In genomic region chr16:89855301-89855945, GRCh38 we compare ENCODE assay signal across 23 cellular contexts. TPM values are rescaled to one million over a fixed set of nuclear protein-coding genes. Genes with fewer than 3 reads are reported as not detected.
DNase-seq lines count a peak whose midpoint lies in the region; ATAC-seq and TF ChIP-seq lines count a peak whose summit lies in the region.
"Had no signal": no experiment of that assay in that cellular context is flagged by ENCODE, and none has a peak within 500 bp of the region (broad histone marks: within the 10 kb centered on the region; RNA-seq: fewer than 3 reads in every experiment).

No MANE protein-coding gene starts in this region.

- H2AFZ ChIP-seq in neuronal stem cell (ENCODE audit: low read length), result no peak overlapping the region

- H4K91ac ChIP-seq in neuronal stem cell (ENCODE audit: low read depth, low read length, poor library complexity), result no peak overlapping the region

- H3K4me1 Mint-ChIP-seq in stimulated activated naive CD8-positive, alpha-beta T cell treated with anti-CD3 and anti-CD28 coated beads, Interleukin-15, amount 100 ng/mL, for 72 hours, result peaks cover 1% of the 10 kb centered on the region
- no peaks in the 10 kb centered on the region for H3K4me1 Mint-ChIP-seq in Calu3 (ENCODE audit: low read depth, unreplicated experiment)
- H3K4me1 Mint-ChIP-seq: B cell; CD4-positive, CD25-positive, alpha-beta regulatory T cell had no signal

- H3K23ac ChIP-seq in neuronal stem cell (ENCODE audit: low read depth, low read length, poor library complexity), result peak overlapping the region; percentile 55

- H2BK15ac ChIP-seq in neuronal stem cell (ENCODE audit: low read length), result no peak overlapping the region

- H3K27me3 Mint-ChIP-seq in stimulated activated naive CD8-positive, alpha-beta T cell treated with anti-CD3 and anti-CD28 coated beads, Interleukin-15, amount 100 ng/mL, for 72 hours, result no peaks in the 10 kb centered on the region
- no peaks in the 10 kb centered on the region for H3K27me3 Mint-ChIP-seq in Calu3 (ENCODE audit: unreplicated experiment)
- H3K27me3 Mint-ChIP-seq: B cell had no signal

- H2BK5ac ChIP-seq in neuronal stem cell (ENCODE audit: low read length), result no peak overlapping the region

- H3K36me3 Mint-ChIP-seq in Calu3 (ENCODE audit: insufficient read depth, unreplicated experiment), result peaks cover 33% of the 10 kb centered on the region
- H3K36me3 Mint-ChIP-seq: CD4-positive, CD25-positive, alpha-beta regulatory T cell had no signal

- no peak overlapping the region for H2BK12ac ChIP-seq in neuronal stem cell (ENCODE audit: low read length)

- H3K36me3 ChIP-seq in neuronal stem cell (replicated peaks in 1 of 2; ENCODE audit: control insufficient read depth in 2 of 2, insufficient read depth in 2 of 2, low read length in 2 of 2), result peaks cover 5 to 51% of the 10 kb centered on the region in 2 donors
- H3K36me3 ChIP-seq: MG63 had no signal

- H3K79me1 ChIP-seq in neuronal stem cell (ENCODE audit: low read depth, low read length), result no peaks in the 10 kb centered on the region

- BruUV-seq in Calu3 (replicated peaks; lab: Mats Ljungman, UMichigan), result no TSS peak

- H2AK5ac ChIP-seq in neuronal stem cell (ENCODE audit: low read depth, low read length), result no peak overlapping the region

- H3K4me3 ChIP-seq in neuronal stem cell (ENCODE audit: low read length in 2 of 2), result no peak overlapping the region
- H3K4me3 ChIP-seq: MG63 had no signal

- peak; percentile 35 for ATAC-seq in stimulated activated naive CD8-positive, alpha-beta T cell treated with anti-CD3 and anti-CD28 coated beads, Interleukin-15, amount 100 ng/mL, for 72 hours
- no peak for ATAC-seq in stimulated activated naive CD8-positive, alpha-beta T cell treated with anti-CD3 and anti-CD28 coated beads, Interleukin-15, Interleukin-2, amounts not matched to agents 100 U/mL and 50 U/mL, for 24 hours
- peak; percentile 29 for ATAC-seq in esophagus mucosa
- ATAC-seq: Panc1 had no signal

- H3K27ac Mint-ChIP-seq in stimulated activated naive CD8-positive, alpha-beta T cell treated with anti-CD3 and anti-CD28 coated beads, Interleukin-15, amount 100 ng/mL, for 72 hours, result no peak overlapping the region
- no peak overlapping the region for H3K27ac Mint-ChIP-seq in Calu3 (ENCODE audit: unreplicated experiment)
- H3K27ac Mint-ChIP-seq: B cell; CD4-positive, CD25-positive, alpha-beta regulatory T cell; H9 had no signal

- peak overlapping the region; percentile 72 for H3K9ac ChIP-seq in neuronal stem cell (ENCODE audit: low read depth, low read length, poor library complexity)

- H3K18ac ChIP-seq in neuronal stem cell (ENCODE audit: low read length), result peak overlapping the region; percentile 19

- no peak for DNase-seq in stimulated activated naive CD8-positive, alpha-beta T cell treated with anti-CD3 and anti-CD28 coated beads, Interleukin-15, amount 100 ng/mL, for 72 hours
- DNase-seq in stimulated activated naive CD8-positive, alpha-beta T cell treated with anti-CD3 and anti-CD28 coated beads, Interleukin-15, Interleukin-2, amounts not matched to agents 100 U/mL and 50 U/mL, for 24 hours, result no peak
- no peak for DNase-seq in neuronal stem cell (ENCODE audit: low spot score)
- no peak for DNase-seq in Calu3
- no peak for DNase-seq in NCI-H187 treated with DMSO at 0.1 percent for 48 hours (lab: John Stamatoyannopoulos, UW)
- DNase-seq in NCI-H1694 treated with DMSO at 0.1 percent for 48 hours (lab: John Stamatoyannopoulos, UW), result no peak
- DNase-seq: CD4-positive, CD25-positive, alpha-beta regulatory T cell; DMS53; H9; IMR-90; KG1; MG63; NCI-H1105 treated with DMSO at 0.1 percent for 48 hours; NCI-H146; NCI-H2029 treated with DMSO at 0.1 percent for 48 hours; NCI-H2227 treated with DMSO at 0.1 percent for 48 hours; NCI-H526 treated with DMSO at 0.1 percent for 48 hours; SHP77 had no signal

- no peaks in the 10 kb centered on the region for H3K9me3 ChIP-seq in neuronal stem cell (replicated peaks in 1 of 2; ENCODE audit: control insufficient read depth in 2 of 2, insufficient read depth in 1 of 2, low read depth in 1 of 2, low read length in 2 of 2)
- H3K9me3 ChIP-seq: MG63 had no signal

- no peaks in the 10 kb centered on the region for H3K4me1 ChIP-seq in neuronal stem cell (ENCODE audit: control insufficient read depth in 2 of 2, insufficient read depth in 1 of 2, low read depth in 1 of 2, low read length in 2 of 2)

- H4K8ac ChIP-seq in neuronal stem cell (ENCODE audit: low read depth, low read length), result no peak overlapping the region

- H3K4me2 ChIP-seq in neuronal stem cell (ENCODE audit: insufficient read depth, low read length, poor library complexity, severe bottlenecking), result no peak overlapping the region

- no peak overlapping the region for H2BK120ac ChIP-seq in neuronal stem cell (ENCODE audit: low read depth, low read length)

- no peak overlapping the region for H3K27ac ChIP-seq in neuronal stem cell (replicated peaks; ENCODE audit: low read length)
- H3K27ac ChIP-seq: 22Rv1, RWPE1 had no signal

- no peak for TF ChIP-seq CTCF in Calu3 (IDR thresholded peaks at IDR 0.05; ENCODE audit: unreplicated experiment)

- H3K27me3 ChIP-seq in neuronal stem cell (ENCODE audit: control insufficient read depth in 3 of 3, insufficient read depth in 3 of 3, low read depth in 1 of 3, low read length in 3 of 3), result no peaks in the 10 kb centered on the region
- H3K27me3 ChIP-seq: MG63 had no signal

- no peak overlapping the region for H3K14ac ChIP-seq in neuronal stem cell (ENCODE audit: low read length)

- no peak overlapping the region for H3K4me3 Mint-ChIP-seq in stimulated activated naive CD8-positive, alpha-beta T cell treated with anti-CD3 and anti-CD28 coated beads, Interleukin-15, amount 100 ng/mL, for 72 hours
- H3K4me3 Mint-ChIP-seq in Calu3 (ENCODE audit: low read depth, unreplicated experiment), result no peak overlapping the region
- H3K4me3 Mint-ChIP-seq: B cell; CD4-positive, CD25-positive, alpha-beta regulatory T cell; H9 had no signal

- H3K9me3 Mint-ChIP-seq in stimulated activated naive CD8-positive, alpha-beta T cell treated with anti-CD3 and anti-CD28 coated beads, Interleukin-15, amount 100 ng/mL, for 72 hours, result no peaks in the 10 kb centered on the region
- no peaks in the 10 kb centered on the region for H3K9me3 Mint-ChIP-seq in Calu3 (ENCODE audit: low read depth, unreplicated experiment)
- H3K9me3 Mint-ChIP-seq: CD4-positive, CD25-positive, alpha-beta regulatory T cell; H9 had no signal

- intact Hi-C loops in Calu3 (cut with micrococcal nuclease; ENCODE audit: unreplicated experiment), result no loop called here

- CTCF ChIA-PET in Calu3 (lab: Charles Lee), result no interaction called here

- WGBS in neuronal stem cell (ENCODE audit: extremely low coverage in 2 of 2, insufficient read length in 2 of 2, insufficient replicate concordance in 1 of 2), 2 donors, result no CpG with 5 or more reads among the region's 26 CpGs

- no peak overlapping the region for H3K4ac ChIP-seq in neuronal stem cell (ENCODE audit: low read length)

RNA-seq across cellular contexts. Expression of gene TCF25, which starts 18.0 kb away (rescaled TPM):
- total RNA-seq in esophagus mucosa (99.2 TPM), Calu3 (2022) (270 and 300 TPM in 2 replicates)
- polyA plus RNA-seq in neuronal stem cell (2013, experiment 1 of 2), result 136 TPM
- polyA plus RNA-seq in neuronal stem cell (2013, experiment 2 of 2), result 136 TPM

RNA-seq across cellular contexts. Expression of gene SPIRE2, which starts 27.1 kb away (rescaled TPM):
- total RNA-seq in esophagus mucosa, result 3.9 TPM
- 7.0 TPM for polyA plus RNA-seq in neuronal stem cell (2013, experiment 1 of 2)
- polyA plus RNA-seq in neuronal stem cell (2013, experiment 2 of 2), result 7.0 TPM
- total RNA-seq in Calu3 (2022), result 46.3 and 53.1 TPM in 2 replicates
- polyA plus RNA-seq: CD4-positive, CD25-positive, alpha-beta regulatory T cell had no signal

RNA-seq across cellular contexts. Expression of gene FANCA, which starts 39.0 kb away (rescaled TPM):
- total RNA-seq in esophagus mucosa (14.9 TPM), Calu3 (2022) (127 and 140 TPM in 2 replicates)
- 18.4 TPM for polyA plus RNA-seq in neuronal stem cell (2013, experiment 1 of 2)
- 21.0 TPM for polyA plus RNA-seq in neuronal stem cell (2013, experiment 2 of 2)
